28 cellular contexts compared by ENCODE assay signal in the genomic region with DNA sequence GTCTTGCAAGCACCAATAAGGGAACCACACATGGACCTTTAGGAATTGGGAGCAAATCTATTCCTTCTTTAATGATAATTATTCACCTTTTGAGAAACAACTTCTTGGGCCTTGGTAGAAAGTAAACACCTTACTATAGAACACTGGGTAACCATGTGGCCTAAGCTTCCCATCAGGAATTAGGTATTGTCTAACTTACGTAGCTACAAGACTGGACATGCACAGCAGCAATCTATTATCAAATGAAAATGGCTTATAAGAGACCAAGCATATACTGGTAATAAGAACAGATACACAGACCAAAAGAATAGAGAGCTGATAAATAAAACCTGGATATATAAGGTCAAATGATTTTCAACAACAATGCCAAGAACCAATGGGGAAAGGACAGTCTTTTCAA. TPM values are rescaled to one million over a fixed set of nuclear protein-coding genes. Genes with fewer than 3 reads are reported as not detected.
DNase-seq lines count a peak whose midpoint lies in the region; FAIRE-seq and TF ChIP-seq lines count a peak whose summit lies in the region.
"Had no signal": no experiment of that assay in that cellular context is flagged by ENCODE, and none has a peak within 500 bp of the region (broad histone marks: within the 10 kb centered on the region; RNA-seq: fewer than 3 reads in every experiment).

No MANE protein-coding gene starts in this region.

- H3K9ac ChIP-seq in mammary epithelial cell (ENCODE audit: insufficient read depth, low read length) (no peak overlapping the region), keratinocyte (ENCODE audit: control insufficient read depth, extremely low read depth, insufficient read depth, low read length) (no peak overlapping the region)
- H3K9ac ChIP-seq: BLaER1 had no signal

- no peak overlapping the region for H3K27ac ChIP-seq in mammary epithelial cell (ENCODE audit: insufficient read depth, low read depth, low read length)
- H3K27ac ChIP-seq in keratinocyte (ENCODE audit: control insufficient read depth, insufficient read depth, low read length): no peak overlapping the region
- H3K27ac ChIP-seq: BLaER1 had no signal

- no peak overlapping the region for H3K4me2 ChIP-seq in mammary epithelial cell (ENCODE audit: insufficient read depth, low read depth, low read length)
- H3K4me2 ChIP-seq in keratinocyte (ENCODE audit: control insufficient read depth, extremely low read depth, insufficient read depth, low read depth, low read length): no peak overlapping the region
- H3K4me2 ChIP-seq: BLaER1 had no signal

- BruUV-seq in mammary epithelial cell (replicated peaks; lab: Mats Ljungman, UMichigan) (no TSS peak), MCF 10A (replicated peaks; lab: Mats Ljungman, UMichigan) (no TSS peak)

- dilution Hi-C loops in mammary epithelial cell (cut with HindIII; ENCODE audit: low sequenced_read_pairs) (loop anchor here (10.0 kb wide), 1 partner anchor 140 kb away; no protein-coding TSS in a partner anchor), keratinocyte (cut with MboI; ENCODE audit: extremely low pct_ligation_motif_present, low sequenced_read_pairs) (no loop called here)

- POLR2A ChIA-PET in MCF 10A (lab: Yijun Ruan, JAX): interaction anchor here (0.5 kb wide), 1 partner anchor 473 kb away, joined by 4 read pairs; no protein-coding TSS in a partner anchor

- H4K20me1 ChIP-seq in mammary epithelial cell (ENCODE audit: insufficient read depth, low read length): no peaks in the 10 kb centered on the region
- no peaks in the 10 kb centered on the region for H4K20me1 ChIP-seq in keratinocyte (ENCODE audit: control insufficient read depth, extremely low read depth, insufficient read depth, low read length)
- H4K20me1 ChIP-seq: BLaER1 had no signal

- no peaks in the 10 kb centered on the region for H3K9me1 ChIP-seq in keratinocyte (ENCODE audit: control insufficient read depth, extremely low read depth, insufficient read depth, low read length)

- no peak for TF ChIP-seq CTCF in mammary epithelial cell (conservative IDR thresholded peaks at IDR 0.05 in 1 of 2, IDR thresholded peaks at IDR 0.05 in 1 of 2; ENCODE audit: extremely low read depth in 1 of 2, insufficient read depth in 1 of 2, low read depth in 1 of 2, low read length in 2 of 2)
- TF ChIP-seq CTCF in MCF 10A (IDR thresholded peaks at IDR 0.05; ENCODE audit: unreplicated experiment): no peak
- TF ChIP-seq CTCF in bronchial epithelial cell (IDR thresholded peaks at IDR 0.05; ENCODE audit: insufficient read depth, low read length, severe bottlenecking): no peak
- no peak for TF ChIP-seq CTCF in keratinocyte (optimal IDR thresholded peaks at IDR 0.05 in 1 of 3, IDR thresholded peaks at IDR 0.05 in 1 of 3, conservative IDR thresholded peaks at IDR 0.05 in 1 of 3; ENCODE audit: extremely low read depth in 1 of 3, insufficient read depth in 2 of 3, low read length in 3 of 3)

- H3K4me3 ChIP-seq in mammary epithelial cell (replicated peaks in 1 of 3; ENCODE audit: insufficient read depth in 1 of 3, low read depth in 2 of 3, low read length in 3 of 3) (no peak overlapping the region), bronchial epithelial cell (ENCODE audit: low read depth, low read length) (no peak overlapping the region), keratinocyte (ENCODE audit: control insufficient read depth in 2 of 3, extremely low read depth in 1 of 3, insufficient read depth in 2 of 3, low read depth in 1 of 3, low read length in 3 of 3) (no peak overlapping the region)
- H3K4me3 ChIP-seq: BLaER1, GM12878 had no signal

- H2AFZ ChIP-seq in mammary epithelial cell (ENCODE audit: low read depth, low read length): peak overlapping the region; percentile 21
- peak overlapping the region; percentile 25 for H2AFZ ChIP-seq in keratinocyte (ENCODE audit: control insufficient read depth, low read length)

- H3K27me3 Mint-ChIP-seq in MCF 10A (ENCODE audit: insufficient read depth, unreplicated experiment): peaks cover 12% of the 10 kb centered on the region

- H3K4me3 Mint-ChIP-seq in MCF 10A (ENCODE audit: unreplicated experiment): no peak overlapping the region
- H3K4me3 Mint-ChIP-seq: CD14-positive monocyte; CD4-positive, alpha-beta memory T cell; CD4-positive, CD25-positive, alpha-beta regulatory T cell; CD8-positive, alpha-beta memory T cell had no signal

- no peaks in the 10 kb centered on the region for H3K4me1 ChIP-seq in mammary epithelial cell (ENCODE audit: insufficient read depth, low read length)
- H3K4me1 ChIP-seq in keratinocyte (ENCODE audit: control insufficient read depth, extremely low read depth, insufficient read depth, low read length): peaks cover 8% of the 10 kb centered on the region
- H3K4me1 ChIP-seq: BE2C, BLaER1 had no signal

- no peaks in the 10 kb centered on the region for H3K9me3 Mint-ChIP-seq in MCF 10A (ENCODE audit: unreplicated experiment)

- H3K9me3 ChIP-seq in mammary epithelial cell (replicated peaks; ENCODE audit: insufficient read depth, low read length) (no peaks in the 10 kb centered on the region), keratinocyte (ENCODE audit: control insufficient read depth, low read depth, low read length) (no peaks in the 10 kb centered on the region)
- H3K9me3 ChIP-seq: BE2C, BLaER1 had no signal

- CTCF ChIA-PET in mammary epithelial cell (lab: Charles Lee; ENCODE audit: low non-redundant PET): no interaction called here
- CTCF ChIA-PET in MCF 10A (lab: Yijun Ruan, JAX): interaction anchor here (0.6 to 3.1 kb wide), 2 partner anchors 16 to 48 kb away, joined by 3 to 11 read pairs; no protein-coding TSS in a partner anchor

- H3K27ac Mint-ChIP-seq in MCF 10A (ENCODE audit: low read depth, unreplicated experiment): no peak overlapping the region
- H3K27ac Mint-ChIP-seq: CD14-positive monocyte; CD4-positive, alpha-beta memory T cell; CD4-positive, CD25-positive, alpha-beta regulatory T cell; CD8-positive, alpha-beta memory T cell had no signal

- no peaks in the 10 kb centered on the region for H3K4me1 Mint-ChIP-seq in MCF 10A (ENCODE audit: insufficient read depth, unreplicated experiment)
- H3K4me1 Mint-ChIP-seq: CD14-positive monocyte; CD4-positive, alpha-beta memory T cell; CD4-positive, CD25-positive, alpha-beta regulatory T cell; CD8-positive, alpha-beta memory T cell had no signal

- H3K79me2 ChIP-seq in mammary epithelial cell (ENCODE audit: insufficient read depth, low read length) (no peaks in the 10 kb centered on the region), keratinocyte (ENCODE audit: control insufficient read depth, insufficient read depth, low read length) (no peaks in the 10 kb centered on the region)

- in situ Hi-C loops in mammary epithelial cell (cut with MboI; ENCODE audit: low sequenced_read_pairs in 2 of 2): no loop called here

- DNase-seq in mammary epithelial cell (no peak), MCF 10A (ENCODE audit: unreplicated experiment) (no peak), bronchial epithelial cell (ENCODE audit: low read depth) (peak; percentile 60), keratinocyte (ENCODE audit: low read depth, low spot score) (no peak), HuH-7.5 (ENCODE audit: low spot score) (no peak), amygdala (lab: John Stamatoyannopoulos, UW) (no peak)
- DNase-seq: 8988T; ACHN; BE2C; C1 segment of cervical spinal cord; CD4-positive, alpha-beta memory T cell; CD4-positive, CD25-positive, alpha-beta regulatory T cell; CD8-positive, alpha-beta memory T cell; COR-L47; DMS153; DMS53; DMS79; DND-41; EL; GDM1 had no signal

- no peaks in the 10 kb centered on the region for H3K36me3 Mint-ChIP-seq in MCF 10A (ENCODE audit: insufficient read depth, unreplicated experiment)
- H3K36me3 Mint-ChIP-seq: CD14-positive monocyte; CD4-positive, alpha-beta memory T cell; CD4-positive, CD25-positive, alpha-beta regulatory T cell had no signal

- intact Hi-C loops in mammary epithelial cell (cut with micrococcal nuclease) (no loop called here), MCF 10A (cut with micrococcal nuclease) (no loop called here)

- no peaks in the 10 kb centered on the region for H3K27me3 ChIP-seq in mammary epithelial cell (ENCODE audit: insufficient read depth, low read length)
- no peaks in the 10 kb centered on the region for H3K27me3 ChIP-seq in bronchial epithelial cell (ENCODE audit: control insufficient read depth, insufficient read depth, low read length)
- no peaks in the 10 kb centered on the region for H3K27me3 ChIP-seq in keratinocyte (ENCODE audit: control insufficient read depth, extremely low read depth, insufficient read depth, low read length)
- H3K27me3 ChIP-seq: BE2C, BLaER1 had no signal

- FAIRE-seq in bronchial epithelial cell (lab: Jason Lieb, UNC) (no peak), keratinocyte (lab: Jason Lieb, UNC) (no peak)
- FAIRE-seq: A204.1, GM12878, GM12892, GM18507 had no signal

- no peaks in the 10 kb centered on the region for H3K36me3 ChIP-seq in mammary epithelial cell (ENCODE audit: insufficient read depth, low read length)
- no peaks in the 10 kb centered on the region for H3K36me3 ChIP-seq in bronchial epithelial cell (ENCODE audit: control insufficient read depth, insufficient read depth, low read length)
- no peaks in the 10 kb centered on the region for H3K36me3 ChIP-seq in keratinocyte (ENCODE audit: control insufficient read depth in 2 of 2, extremely low read depth in 1 of 2, insufficient read depth in 2 of 2, low read length in 2 of 2)
- H3K36me3 ChIP-seq: BE2C, BLaER1 had no signal

- WGBS in mammary epithelial cell (ENCODE audit: low coverage, missing lambda C conversion rate): 100% methylated on average over 1 of the region's 1 CpG

RNA-seq across cellular contexts. Expression of gene TCP11, which starts 16.8 kb away (rescaled TPM):
- not detected for total RNA-seq in mammary epithelial cell
- not detected for polyA plus RNA-seq in mammary epithelial cell
- not detected for polyA minus RNA-seq in mammary epithelial cell
- total RNA-seq in MCF 10A (2022): not detected in 2 replicates
- total RNA-seq in bronchial epithelial cell: not detected in 2 replicates
- polyA plus RNA-seq in keratinocyte: not detected in 3 replicates
- not detected for polyA plus RNA-seq in keratinocyte (2011; ENCODE audit: low read depth)
- not detected in 2 replicates for polyA plus RNA-seq in keratinocyte (2011; cell fraction: cytosol; rRNA removed)
- polyA plus RNA-seq in keratinocyte (2011; cell fraction: nucleus; rRNA removed): not detected in 2 replicates
- polyA plus RNA-seq in keratinocyte (2012; ENCODE audit: low replicate concordance): not detected in 2 replicates
- polyA minus RNA-seq in keratinocyte: not detected in 3 replicates
- not detected for polyA minus RNA-seq in keratinocyte (2011; cell fraction: cytosol; rRNA and poly(A)+ RNA removed)
- polyA minus RNA-seq in keratinocyte (2011; cell fraction: nucleus; rRNA and poly(A)+ RNA removed): not detected in 2 replicates
- total RNA-seq: A673; CD4-positive, alpha-beta memory T cell; CD4-positive, CD25-positive, alpha-beta regulatory T cell; CD8-positive, alpha-beta memory T cell; G401; GM12878 had no signal
- polyA plus RNA-seq: CD14-positive monocyte; CD4-positive, alpha-beta memory T cell; CD4-positive, CD25-positive, alpha-beta regulatory T cell; CD8-positive, alpha-beta memory T cell; GM12878 had no signal
